ENCODE assay signal across 18 cellular contexts in genomic region chr6:169342655-169343054, GRCh38.
DNase-seq lines count a peak whose midpoint lies in the region; ATAC-seq and TF ChIP-seq lines count a peak whose summit lies in the region.
"Had no signal": no experiment of that assay in that cellular context is flagged by ENCODE, and none has a peak within 500 bp of the region (broad histone marks: within the 10 kb centered on the region; RNA-seq: fewer than 3 reads in every experiment).

No MANE protein-coding gene starts in this region.

- ATAC-seq in aorta (ENCODE audit: low FRiP score) = peak; percentile 57
- ATAC-seq: Right ventricle myocardium inferior had no signal

- no peaks in the 10 kb centered on the region for H3K27me3 ChIP-seq in aorta (ENCODE audit: control insufficient read depth in 1 of 2, insufficient read depth in 2 of 2, low read length in 1 of 2)

- TF ChIP-seq CTCF in epithelial cell of esophagus (IDR thresholded peaks at IDR 0.05; ENCODE audit: insufficient read depth, low read depth, low read length, missing control alignments) = no peak

- no peaks in the 10 kb centered on the region for H3K4me1 ChIP-seq in aorta (ENCODE audit: control insufficient read depth in 1 of 2, insufficient read depth in 2 of 2, low read length in 2 of 2)
- H3K4me1 ChIP-seq: BE2C, HAP-1 had no signal

- 30 to 37% methylated on average over 5 of the region's 5 CpGs for WGBS in aorta, 2 donors

- H3K9me3 ChIP-seq in aorta (ENCODE audit: control insufficient read depth, low read length) = no peaks in the 10 kb centered on the region
- H3K9me3 ChIP-seq: BE2C, HAP-1 had no signal

- intact Hi-C loops in activated CD4-positive, alpha-beta T cell treated with anti-CD3 and anti-CD28 coated beads, Interleukin-2, amount 10 ng/mL, durations not matched to agents 24 days and 14 days (cut with micrococcal nuclease) = no loop called here
- intact Hi-C loops in aorta (cut with DNase I) = loop anchor here in 1 of 2 donors (10.0 kb wide), 1 partner anchor 428 kb away; no protein-coding TSS in a partner anchor

- H3K27ac ChIP-seq in aorta (ENCODE audit: low read depth in 1 of 2, low read length in 2 of 2) = no peak overlapping the region

- H3K9me3 Mint-ChIP-seq in activated CD4-positive, alpha-beta T cell treated with anti-CD3 and anti-CD28 coated beads, Interleukin-2, amount 10 ng/mL, durations not matched to agents 24 days and 14 days = no peaks in the 10 kb centered on the region
- no peaks in the 10 kb centered on the region for H3K9me3 Mint-ChIP-seq in activated T-cell treated with anti-CD3 and anti-CD28 coated beads, Interleukin-2, amount 50 U/mL, for 24 hours

- H3K4me3 Mint-ChIP-seq in activated CD4-positive, alpha-beta T cell treated with anti-CD3 and anti-CD28 coated beads, Interleukin-2, amount 10 ng/mL, durations not matched to agents 24 days and 14 days = no peak overlapping the region
- no peak overlapping the region for H3K4me3 Mint-ChIP-seq in activated T-cell treated with anti-CD3 and anti-CD28 coated beads, Interleukin-2, amount 50 U/mL, for 24 hours
- H3K4me3 Mint-ChIP-seq: CD4-positive, CD25-positive, alpha-beta regulatory T cell had no signal

- DNase-seq in activated CD4-positive, alpha-beta T cell treated with anti-CD3 and anti-CD28 coated beads, Interleukin-2, amount 10 ng/mL, durations not matched to agents 24 days and 14 days = peak; percentile 17
- no peak for DNase-seq in activated CD4-positive, alpha-beta T cell treated with anti-CD3 and anti-CD28 coated beads for 1 hour
- peak; percentile 25 for DNase-seq in epithelial cell of esophagus (ENCODE audit: low read depth)
- peak; percentile 5 for DNase-seq in globus pallidus (ENCODE audit: low spot score)
- DNase-seq in aorta = no peak
- DNase-seq in activated T-cell treated with anti-CD3 and anti-CD28 coated beads, Interleukin-2, amount 50 U/mL, for 24 hours = no peak
- DNase-seq in NCI-H1048 (lab: John Stamatoyannopoulos, UW) = no peak
- DNase-seq in GOT3 (lab: John Stamatoyannopoulos, UW) = no peak
- DNase-seq: BE2C; CD4-positive, CD25-positive, alpha-beta regulatory T cell; COR-L47; GF-D8; KG1; NCI-H1694; NCI-H2227 treated with DMSO at 0.1 percent for 48 hours; NCI-H510A treated with DMSO at 0.1 percent for 48 hours had no signal

- H3K27ac Mint-ChIP-seq in activated CD4-positive, alpha-beta T cell treated with anti-CD3 and anti-CD28 coated beads, Interleukin-2, amount 10 ng/mL, durations not matched to agents 24 days and 14 days = no peak overlapping the region
- H3K27ac Mint-ChIP-seq in activated T-cell treated with anti-CD3 and anti-CD28 coated beads, Interleukin-2, amount 50 U/mL, for 24 hours = no peak overlapping the region
- H3K27ac Mint-ChIP-seq: CD4-positive, CD25-positive, alpha-beta regulatory T cell had no signal

- H3K4me3 ChIP-seq in epithelial cell of esophagus (ENCODE audit: low read length) (no peak overlapping the region), aorta (ENCODE audit: low read length in 2 of 2) (no peak overlapping the region)
- H3K4me3 ChIP-seq: HAP-1 had no signal

- H3K27me3 Mint-ChIP-seq in activated CD4-positive, alpha-beta T cell treated with anti-CD3 and anti-CD28 coated beads, Interleukin-2, amount 10 ng/mL, durations not matched to agents 24 days and 14 days = no peaks in the 10 kb centered on the region
- peaks cover 3% of the 10 kb centered on the region for H3K27me3 Mint-ChIP-seq in activated T-cell treated with anti-CD3 and anti-CD28 coated beads, Interleukin-2, amount 50 U/mL, for 24 hours
- H3K27me3 Mint-ChIP-seq: CD4-positive, CD25-positive, alpha-beta regulatory T cell had no signal

- no peaks in the 10 kb centered on the region for H3K4me1 Mint-ChIP-seq in activated CD4-positive, alpha-beta T cell treated with anti-CD3 and anti-CD28 coated beads, Interleukin-2, amount 10 ng/mL, durations not matched to agents 24 days and 14 days
- H3K4me1 Mint-ChIP-seq in activated T-cell treated with anti-CD3 and anti-CD28 coated beads, Interleukin-2, amount 50 U/mL, for 24 hours (ENCODE audit: low read depth) = no peaks in the 10 kb centered on the region
- H3K4me1 Mint-ChIP-seq: CD4-positive, CD25-positive, alpha-beta regulatory T cell had no signal

- H3K36me3 ChIP-seq in aorta (ENCODE audit: control insufficient read depth in 1 of 2, insufficient read depth in 2 of 2, low read length in 1 of 2) = no peaks in the 10 kb centered on the region
- H3K36me3 ChIP-seq: BE2C, HAP-1 had no signal

- no peaks in the 10 kb centered on the region for H3K36me3 Mint-ChIP-seq in activated CD4-positive, alpha-beta T cell treated with anti-CD3 and anti-CD28 coated beads, Interleukin-2, amount 10 ng/mL, durations not matched to agents 24 days and 14 days (ENCODE audit: low read depth)
- H3K36me3 Mint-ChIP-seq in activated T-cell treated with anti-CD3 and anti-CD28 coated beads, Interleukin-2, amount 50 U/mL, for 24 hours (ENCODE audit: low read depth) = no peaks in the 10 kb centered on the region
- H3K36me3 Mint-ChIP-seq: CD4-positive, CD25-positive, alpha-beta regulatory T cell had no signal

Comparison
In these comparisons a context has a peak if more than half of its experiments do, and no peak if none do; other contexts are left out.
1. DNase-seq: peak in activated CD4-positive, alpha-beta T cell treated with anti-CD3 and anti-CD28 coated beads, Interleukin-2, amount 10 ng/mL, durations not matched to agents 24 days and 14 days (single experiment), epithelial cell of esophagus (single experiment) and globus pallidus (single experiment); none in activated CD4-positive, alpha-beta T cell treated with anti-CD3 and anti-CD28 coated beads for 1 hour (single experiment), aorta (0 of 2), activated T-cell treated with anti-CD3 and anti-CD28 coated beads, Interleukin-2, amount 50 U/mL, for 24 hours (single experiment), NCI-H1048 (single experiment) and GOT3 (single experiment).